In genomic region chrX:69615323-69615722, GRCh38 we compare ENCODE assay signal across 10 cellular contexts. TPM values are rescaled to one million over a fixed set of nuclear protein-coding genes. Genes with fewer than 3 reads are reported as not detected.
DNase-seq lines count a peak whose midpoint lies in the region; FAIRE-seq and TF ChIP-seq lines count a peak whose summit lies in the region.
"Had no signal": no experiment of that assay in that cellular context is flagged by ENCODE, and none has a peak within 500 bp of the region (broad histone marks: within the 10 kb centered on the region; RNA-seq: fewer than 3 reads in every experiment).

No MANE protein-coding gene starts in this region.

- peaks cover 0 to 4% (median 0%) of the 10 kb centered on the region in 4 donors for H3K4me1 ChIP-seq in sigmoid colon

- no peaks in the 10 kb centered on the region for H3K27me3 ChIP-seq in sigmoid colon

- WGBS in sigmoid colon, 2 donors = 33 to 36% methylated on average over 7 of the region's 7 CpGs

- H3K4me1 Mint-ChIP-seq in glutamatergic neuron (ENCODE audit: low read depth, unreplicated experiment) = peaks cover 8% of the 10 kb centered on the region

- H3K9ac ChIP-seq in SK-N-MC (ENCODE audit: insufficient read length) = peak overlapping the region; percentile 19

- H3K4me3 ChIP-seq in SK-N-MC (peak overlapping the region; percentile 77), sigmoid colon (peak overlapping the region in 3 of 4 donors; percentile 61 to 65 (median 64))

- peak overlapping the region; percentile 71 for H3K4me3 Mint-ChIP-seq in glutamatergic neuron (ENCODE audit: unreplicated experiment)

- H3K9me3 Mint-ChIP-seq in glutamatergic neuron (ENCODE audit: unreplicated experiment) = peaks cover 2% of the 10 kb centered on the region

- H3K27ac Mint-ChIP-seq in glutamatergic neuron (ENCODE audit: unreplicated experiment) = no peak overlapping the region

- FAIRE-seq in GM12892 (lab: Jason Lieb, UNC) = no peak

- intact Hi-C loops in sigmoid colon (cut with DNase I) = loop anchor here (5.0 kb wide), 1 partner anchor 517 kb away; the partner anchor contains the start of gene IGBP1

- TF ChIP-seq POLR2A in sigmoid colon (IDR thresholded peaks at IDR 0.05) (no peak), GM12892 (IDR thresholded peaks at IDR 0.05; ENCODE audit: low read depth, low read length) (no peak)

- H3K27me3 Mint-ChIP-seq in glutamatergic neuron (ENCODE audit: unreplicated experiment) = peaks cover 1% of the 10 kb centered on the region

- H3K27ac ChIP-seq in SK-N-MC = no peak overlapping the region
- peak overlapping the region in 2 of 4 donors; percentile 31 to 39 for H3K27ac ChIP-seq in sigmoid colon

- H3K9me3 ChIP-seq in SK-N-MC (ENCODE audit: low read depth, low read length) (no peaks in the 10 kb centered on the region), sigmoid colon (no peaks in the 10 kb centered on the region)

- no peaks in the 10 kb centered on the region for H3K36me3 Mint-ChIP-seq in glutamatergic neuron (ENCODE audit: unreplicated experiment)

- no peaks in the 10 kb centered on the region for H3K36me3 ChIP-seq in SK-N-MC (ENCODE audit: insufficient read depth, low read length)
- H3K36me3 ChIP-seq in sigmoid colon = no peaks in the 10 kb centered on the region

- no peak for TF ChIP-seq CTCF in glutamatergic neuron (IDR thresholded peaks at IDR 0.05; ENCODE audit: partially characterized antibody, unreplicated experiment)
- TF ChIP-seq CTCF in sigmoid colon (IDR thresholded peaks at IDR 0.05) = no peak

- TF ChIP-seq EP300 in sigmoid colon (IDR thresholded peaks at IDR 0.05) = no peak

- DNase-seq in DMS 273 (lab: John Stamatoyannopoulos, UW; ENCODE audit: unreplicated experiment) (peak; percentile 58), DMS 273 treated with DMSO at 0.1 percent for 48 hours (lab: John Stamatoyannopoulos, UW) (no peak), SK-N-MC (ENCODE audit: low read depth, low spot score) (no peak), glutamatergic neuron (no peak), sigmoid colon (no peak), pons (ENCODE audit: low spot score) (no peak), GM12892 (ENCODE audit: insufficient read length) (no peak), KG1 (lab: John Stamatoyannopoulos, UW) (no peak)
- DNase-seq: NCI-H187, SIG-M5 had no signal

RNA-seq across cellular contexts. Expression of gene EDA, which starts 0.6 kb away (rescaled TPM):
- total RNA-seq in glutamatergic neuron (ENCODE audit: unreplicated experiment) = 1.7 TPM
- total RNA-seq in sigmoid colon = 1 to 10 TPM; 3.6 to 6.4 (median 4.1) TPM
- 1 to 10 TPM in 2 of 3 donors, under 1 TPM in 1; 0.82 to 1.4 (median 1.2) TPM for polyA plus RNA-seq in sigmoid colon
- polyA plus RNA-seq in GM12892 (2012; ENCODE audit: missing spikeins) = not detected
